8 cellular contexts compared by ENCODE assay signal in the genomic region with DNA sequence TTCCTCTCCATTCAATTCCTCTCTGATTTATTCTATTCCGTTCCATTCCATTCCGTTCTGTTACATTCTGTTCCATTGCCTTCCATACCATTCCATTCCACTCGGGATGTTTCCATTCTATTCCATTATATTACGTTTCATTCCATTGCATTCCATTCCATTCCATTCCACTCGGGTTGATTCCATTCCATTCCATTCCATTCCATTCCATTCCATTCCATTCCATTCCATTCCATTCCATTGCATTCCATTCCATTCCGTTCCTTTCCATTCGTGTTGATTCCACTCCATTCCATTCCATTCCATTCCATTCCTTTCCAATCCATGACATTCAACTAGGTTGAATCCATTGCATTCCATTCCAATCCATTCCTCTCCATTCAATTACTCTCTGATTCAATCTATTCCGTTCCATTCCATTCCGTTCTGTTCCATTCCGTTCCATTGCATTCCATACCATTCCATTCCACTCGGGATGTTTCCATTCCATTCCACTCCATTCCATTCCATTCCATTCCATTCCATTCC.
DNase-seq lines count a peak whose midpoint lies in the region; ATAC-seq, FAIRE-seq and TF ChIP-seq lines count a peak whose summit lies in the region.
"Not testable (repeated sequence)": the region's sequence is repeated elsewhere in the genome, so short reads cannot be mapped to it uniquely, and the experiment has no call there.

No MANE protein-coding gene starts in this region.

- H3F3A ChIP-seq in GM23338 (replicated peaks; ENCODE audit: low read depth), result not testable (repeated sequence)

- H3K27me3 Mint-ChIP-seq in GM23338 (ENCODE audit: insufficient read depth, low read depth, poor library complexity), result peaks cover 37% of the 10 kb centered on the region

- TF ChIP-seq CTCF in GM23338 (conservative IDR thresholded peaks at IDR 0.05; ENCODE audit: low read depth in 2 of 2); K562 (IDR thresholded peaks at IDR 0.05 in 2 of 3, conservative IDR thresholded peaks at IDR 0.05 in 1 of 3; ENCODE audit: insufficient read depth in 2 of 3, low read depth in 1 of 3, low read length in 3 of 3); psoas muscle (IDR thresholded peaks at IDR 0.05): not testable (repeated sequence)

- H3K4me1 ChIP-seq in GM23338 (ENCODE audit: insufficient read depth); K562 (replicated peaks in 1 of 2; ENCODE audit: control insufficient read depth in 2 of 2, insufficient read depth in 2 of 2, low read length in 2 of 2); iPS DF 6.9 (ENCODE audit: control insufficient read depth, insufficient read depth, low read length); psoas muscle: not testable (repeated sequence)

- H3K4me3 ChIP-seq in GM23338; K562; iPS DF 6.9 (ENCODE audit: low read length); psoas muscle: not testable (repeated sequence)

- not testable (repeated sequence) for H3K9me2 ChIP-seq in GM23338 (ENCODE audit: insufficient read depth)

- H3K4me3 Mint-ChIP-seq in GM23338, result not testable (repeated sequence)

- not testable (repeated sequence) for H4K20me1 ChIP-seq in GM23338 (replicated peaks; ENCODE audit: insufficient read depth); K562 (replicated peaks; ENCODE audit: control insufficient read depth, insufficient read depth, low read length)

- H3K36me3 Mint-ChIP-seq in GM23338 (ENCODE audit: low read depth), result peaks cover 45% of the 10 kb centered on the region

- under 1% methylated on average over 11 of the region's 11 CpGs for WGBS in K562 (ENCODE audit: insufficient coverage, low coverage, missing lambda C conversion rate)
- WGBS in iPS DF 6.9 (ENCODE audit: insufficient coverage, insufficient read length), result 100% methylated on average over 6 of the region's 11 CpGs
- WGBS in psoas muscle, 3 donors, result 60 to 65% (median 63%) methylated on average over 11 of the region's 11 CpGs

- ATAC-seq in GM18498 (IDR thresholded peaks at IDR 0.05; ENCODE audit: unreplicated experiment) (peak; percentile 63), GM19395 (IDR thresholded peaks at IDR 0.05; ENCODE audit: unreplicated experiment) (peak; percentile 67), GM23338 (peak; percentile 36; the same call in 2 of the 3 replicates), HG03045 (IDR thresholded peaks at IDR 0.05; ENCODE audit: unreplicated experiment) (peak; percentile 61), HG03575 (IDR thresholded peaks at IDR 0.05; ENCODE audit: extremely low read depth, insufficient number of reproducible peaks, low FRiP score, unreplicated experiment) (peak; percentile 24), K562 (peak; percentile 68; the same call in 2 of the 3 replicates), psoas muscle (peak; percentile 73 to 82 (median 80))

- TF ChIP-seq EP300 in K562 (IDR thresholded peaks at IDR 0.05; ENCODE audit: low read length), result not testable (repeated sequence)

- not testable (repeated sequence) for H2AFZ ChIP-seq in GM23338; K562 (ENCODE audit: low read depth, low read length)

- H3K27ac Mint-ChIP-seq in GM23338, result not testable (repeated sequence)

- in situ Hi-C loops in K562 (cut with MboI), result not testable (repeated sequence)

- TF ChIP-seq RAD21 in K562 (CRISPR knock-in tag; conservative IDR thresholded peaks at IDR 0.05 in 1 of 2, IDR thresholded peaks at IDR 0.05 in 1 of 2), result not testable (repeated sequence)

- H3K9ac ChIP-seq in K562 (ENCODE audit: insufficient read depth in 1 of 2, low read depth in 2 of 2, low read length in 2 of 2), result not testable (repeated sequence)

- H3K4me2 ChIP-seq in GM23338; K562 (ENCODE audit: insufficient read depth, low read length): not testable (repeated sequence)

- intact Hi-C loops in K562 (cut with micrococcal nuclease); psoas muscle (cut with DNase I): not testable (repeated sequence)

- not testable (repeated sequence) for H3K4me1 Mint-ChIP-seq in GM23338

- not testable (repeated sequence) for TF ChIP-seq POLR2A in K562 (conservative IDR thresholded peaks at IDR 0.05)

- not testable (repeated sequence) for H3K27me3 ChIP-seq in GM23338 (ENCODE audit: insufficient read depth); K562 (ENCODE audit: control insufficient read depth in 2 of 2, insufficient read depth in 2 of 2, low read length in 2 of 2); iPS DF 6.9 (ENCODE audit: control insufficient read depth, insufficient read depth, low read length); psoas muscle (ENCODE audit: insufficient read depth in 3 of 3, low read length in 2 of 3)

- H3K27ac ChIP-seq in GM23338 (ENCODE audit: low read depth); K562 (ENCODE audit: extremely low read depth, low read depth, low read length); psoas muscle: not testable (repeated sequence)
- H3K27ac ChIP-seq in iPS DF 6.9 (ENCODE audit: low read length), result peak overlapping the region; percentile 76

- not testable (repeated sequence) for FAIRE-seq in K562 (lab: Jason Lieb, UNC)

- H3K79me2 ChIP-seq in GM23338 (replicated peaks; ENCODE audit: insufficient read depth); K562 (ENCODE audit: control insufficient read depth, insufficient read depth, low read length): not testable (repeated sequence)

- H3K36me3 ChIP-seq in GM23338 (ENCODE audit: insufficient read depth), result peaks cover 24% of the 10 kb centered on the region
- H3K36me3 ChIP-seq in K562 (ENCODE audit: control insufficient read depth, insufficient read depth, low read length); iPS DF 6.9 (ENCODE audit: control insufficient read depth, insufficient read depth, low read length); psoas muscle (ENCODE audit: insufficient read depth in 1 of 2, low read depth in 1 of 2): not testable (repeated sequence)

- not testable (repeated sequence) for H3K9me1 ChIP-seq in K562 (ENCODE audit: control insufficient read depth, insufficient read depth, low read length)

- POLR2A ChIA-PET in K562 (lab: Yijun Ruan, JAX), result not testable (repeated sequence)

- CTCF ChIA-PET in K562 (lab: Yijun Ruan, JAX; ENCODE audit: low intra/inter-chr PET ratio), result not testable (repeated sequence)

- H3K9me3 ChIP-seq in K562 (replicated peaks; ENCODE audit: control insufficient read depth, insufficient read depth, low read depth, low read length); psoas muscle: not testable (repeated sequence)
- peaks cover 15% of the 10 kb centered on the region for H3K9me3 ChIP-seq in iPS DF 6.9 (ENCODE audit: control insufficient read depth, insufficient read depth, low read length)

- H3K9me3 Mint-ChIP-seq in GM23338, result peaks cover 77% of the 10 kb centered on the region

- DNase-seq in GM23338 (ENCODE audit: low spot score); K562 (ENCODE audit: extremely low read depth in 1 of 4, low spot score in 3 of 4); iPS DF 6.9 (ENCODE audit: low read depth, low spot score); psoas muscle: not testable (repeated sequence)

- BruUV-seq in K562 (replicated peaks; lab: Mats Ljungman, UMichigan), result not testable (repeated sequence)

Comparison
In these comparisons a context has a peak if more than half of its experiments do, and no peak if none do; other contexts are left out.
1. ATAC-seq: peak in every context shown above with its lines; median percentile 80 in psoas muscle; 68 in K562; 67 in GM19395; 63 in GM18498; 61 in HG03045; 36 in GM23338; 24 in HG03575.